ENCODE assay signal across 27 cellular contexts in the genomic region with DNA sequence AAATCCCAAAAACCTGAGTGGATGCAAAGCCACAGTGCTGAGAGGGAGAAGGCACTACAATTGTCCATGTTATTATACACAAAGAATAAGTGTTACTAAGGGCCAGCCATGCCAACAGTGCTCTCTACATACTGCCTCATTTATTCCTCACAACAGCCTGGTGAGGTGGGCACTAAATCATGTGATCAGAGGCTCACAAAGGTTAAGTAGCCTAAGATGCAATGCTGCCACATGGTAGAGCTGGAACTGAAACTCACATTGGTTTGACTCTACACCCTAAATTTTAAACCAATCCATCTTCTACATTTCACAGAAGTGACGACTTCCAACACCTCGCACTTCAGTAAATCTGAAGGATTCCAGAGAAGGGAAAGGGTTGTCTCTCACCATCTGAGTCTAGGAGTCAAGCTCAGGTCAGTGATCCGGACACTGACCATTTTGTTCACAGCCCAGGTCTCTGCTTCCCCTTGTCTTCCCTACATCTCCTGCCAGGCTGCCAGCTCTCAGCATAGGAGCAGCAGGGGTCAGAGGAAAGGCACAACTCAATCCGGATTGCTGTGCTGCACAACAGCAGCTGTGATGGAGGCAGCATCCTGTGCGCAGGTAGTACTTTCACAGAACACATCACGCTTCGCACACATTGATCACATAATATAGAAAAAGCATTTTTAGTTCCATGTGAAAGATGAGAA. TPM values are rescaled to one million over a fixed set of nuclear protein-coding genes. Genes with fewer than 3 reads are reported as not detected.
"Had no signal": no experiment of that assay in that cellular context is flagged by ENCODE, and none has a peak within 500 bp of the region (broad histone marks: within the 10 kb centered on the region; RNA-seq: fewer than 3 reads in every experiment).

No MANE protein-coding gene starts in this region.

- H3K4me1 ChIP-seq: parathyroid adenoma, psoas muscle, right lobe of liver, testis had no signal

- ATAC-seq: naive thymus-derived CD8-positive, alpha-beta T cell; natural killer cell treated with Interleukin-12 subunit alpha and Interleukin-12 subunit beta and Interleukin-15 and Interleukin-18, amount 100 ng/mL, for 72 hours; psoas muscle; right cardiac atrium; right lobe of liver; stimulated activated effector memory CD8-positive, alpha-beta T cell treated with anti-CD3 and anti-CD28 coated beads, Interleukin-12 subunit alpha, Interleukin-12 subunit beta, amount 100 ng/mL, for 72 hours; upper lobe of right lung had no signal

- DNase-seq: naive B cell; naive thymus-derived CD8-positive, alpha-beta T cell; nephron progenitor cell; occipital lobe; ovary; posterior cingulate gyrus; psoas muscle; right cardiac atrium; right lobe of liver; sigmoid colon; small intestine; stimulated activated CD4-positive, alpha-beta T cell treated with anti-CD3 and anti-CD28 coated beads, Interleukin-15, amount 100 ng/mL, for 24 hours; stimulated activated CD4-positive, alpha-beta T cell treated with anti-CD3 and anti-CD28 coated beads, Interleukin-2, amount 100 ng/mL, for 24 hours; stimulated activated CD4-positive, alpha-beta T cell treated with anti-CD3 and anti-CD28 coated beads, Interleukin-2, amount 100 ng/mL, for 48 hours; stimulated activated CD4-positive, alpha-beta T cell treated with anti-CD3 and anti-CD28 coated beads, Interleukin-4, amount 100 ng/mL, for 24 hours; stimulated activated naive B cell treated with anti-CD40 and anti-IgM and Interleukin-4, amounts not matched to agents 10 μg/mL and 1 μg/mL and 100 μg/mL, for 72 hours; stimulated activated naive CD4-positive, alpha-beta T cell treated with Interleukin-2 at 50 U/mL for 16 hours; stomach; testis; tibial artery; transverse colon; upper lobe of right lung had no signal

- H3K9me3 ChIP-seq: ovary, psoas muscle, right lobe of liver, sigmoid colon, stomach, suprapubic skin, testis, tibial artery, transverse colon, upper lobe of right lung, vagina had no signal

- H3K27ac ChIP-seq: ovary, parathyroid adenoma, psoas muscle, right lobe of liver, sigmoid colon, stomach, suprapubic skin, testis, tibial artery, transverse colon, upper lobe of right lung, vagina had no signal

- H3K9ac ChIP-seq: parathyroid adenoma had no signal

- H3K36me3 ChIP-seq: right lobe of liver, suprapubic skin had no signal

- H3K27me3 ChIP-seq: ovary, right lobe of liver, sigmoid colon, stomach, suprapubic skin, testis, tibial artery, transverse colon, upper lobe of right lung, vagina had no signal

- H2AFZ ChIP-seq: parathyroid adenoma had no signal

- H3K4me3 ChIP-seq: ovary, psoas muscle, right lobe of liver, sigmoid colon, stomach, suprapubic skin, testis, tibial artery, transverse colon, upper lobe of right lung, vagina had no signal

RNA-seq across cellular contexts. Expression of gene NID2, which starts 29.6 kb away (rescaled TPM):
- total RNA-seq: naive thymus-derived CD8-positive, alpha-beta T cell had no signal
